Comparison of ENCODE assay signal across 20 cellular contexts in the genomic region with DNA sequence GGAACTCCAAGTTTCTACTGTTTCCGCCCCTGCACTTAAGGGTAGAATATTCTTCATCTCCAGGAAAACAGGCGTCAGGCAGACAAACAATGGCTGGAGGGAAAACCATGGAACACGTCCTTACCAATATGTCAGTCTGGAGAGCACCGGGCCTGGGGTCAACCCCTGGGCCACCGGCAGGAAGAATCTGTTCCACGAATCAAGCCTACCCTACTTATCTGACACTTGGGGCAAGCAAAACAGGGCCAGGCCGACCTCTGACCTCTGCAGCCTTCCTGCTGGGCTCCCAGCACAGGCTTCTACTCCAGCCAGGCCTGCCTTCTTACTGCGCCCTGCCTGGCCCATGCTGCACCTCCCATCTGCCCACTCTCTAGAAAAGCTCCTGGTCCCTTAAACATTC.
"Had no signal": no experiment of that assay in that cellular context is flagged by ENCODE, and none has a peak within 500 bp of the region (broad histone marks: within the 10 kb centered on the region; RNA-seq: fewer than 3 reads in every experiment).

No MANE protein-coding gene starts in this region.

- H3K36me3 Mint-ChIP-seq: activated naive CD4-positive, alpha-beta T cell treated with anti-CD3 and anti-CD28 coated beads, Interleukin-2, amount 50 U/mL, for 24 hours had no signal

- H3K4me2 ChIP-seq: smooth muscle cell had no signal

- H3K9me3 ChIP-seq: psoas muscle, thyroid gland had no signal

- H3K27me3 ChIP-seq: thyroid gland had no signal

- ATAC-seq: activated T-cell treated with anti-CD3 and anti-CD28 coated beads, Interleukin-2, amount 50 U/mL, for 72 hours; psoas muscle; sciatic nerve; stimulated activated naive B cell treated with anti-CD40 and anti-IgM and Interleukin-4, amounts not matched to agents 10 μg/mL and 1 μg/mL and 100 μg/mL, for 72 hours had no signal

- H3K27me3 Mint-ChIP-seq: activated naive CD4-positive, alpha-beta T cell treated with anti-CD3 and anti-CD28 coated beads, Interleukin-2, amount 50 U/mL, for 24 hours; stimulated activated naive B cell treated with anti-CD40 and anti-IgM and Interleukin-4, amounts not matched to agents 10 μg/mL and 1 μg/mL and 100 μg/mL, for 72 hours had no signal

- H3K4me3 ChIP-seq: psoas muscle, smooth muscle cell, thyroid gland had no signal

- H3K9me3 Mint-ChIP-seq: activated naive CD4-positive, alpha-beta T cell treated with anti-CD3 and anti-CD28 coated beads, Interleukin-2, amount 50 U/mL, for 24 hours; activated T-cell treated with anti-CD3 and anti-CD28 coated beads, Interleukin-2, amount 50 U/mL, for 72 hours; stimulated activated naive B cell treated with anti-CD40 and anti-IgM and Interleukin-4, amounts not matched to agents 10 μg/mL and 1 μg/mL and 100 μg/mL, for 72 hours had no signal

- H3K4me3 Mint-ChIP-seq: activated naive CD4-positive, alpha-beta T cell treated with anti-CD3 and anti-CD28 coated beads, Interleukin-2, amount 50 U/mL, for 24 hours; activated T-cell treated with anti-CD3 and anti-CD28 coated beads, Interleukin-2, amount 50 U/mL, for 72 hours; stimulated activated naive B cell treated with anti-CD40 and anti-IgM and Interleukin-4, amounts not matched to agents 10 μg/mL and 1 μg/mL and 100 μg/mL, for 72 hours had no signal

- FAIRE-seq: bronchial epithelial cell, frontal cortex, keratinocyte had no signal

- H3K27ac ChIP-seq: psoas muscle, VCaP had no signal

- H3K27ac Mint-ChIP-seq: activated naive CD4-positive, alpha-beta T cell treated with anti-CD3 and anti-CD28 coated beads, Interleukin-2, amount 50 U/mL, for 24 hours; stimulated activated naive B cell treated with anti-CD40 and anti-IgM and Interleukin-4, amounts not matched to agents 10 μg/mL and 1 μg/mL and 100 μg/mL, for 72 hours had no signal

- DNase-seq: activated CD4-positive, alpha-beta T cell treated with anti-CD3 and anti-CD28 coated beads for 1 hour; activated CD8-positive, alpha-beta memory T cell treated with anti-CD3 and anti-CD28 coated beads for 24 hours; activated CD8-positive, alpha-beta memory T cell treated with anti-CD3 and anti-CD28 coated beads, Interleukin-2, amount 50 U/mL, for 48 hours; activated gamma-delta T cell; activated T-cell treated with anti-CD3 and anti-CD28 coated beads, Interleukin-2, amount 50 U/mL, for 72 hours; dermis blood vessel endothelial cell; hypothalamus; midbrain; psoas muscle; stimulated activated CD4-positive, alpha-beta T cell treated with anti-CD3 and anti-CD28 coated beads, Interleukin-4, amount 100 ng/mL, for 24 hours; stimulated activated naive B cell treated with anti-CD40 and anti-IgM and Interleukin-4, amounts not matched to agents 10 μg/mL and 1 μg/mL and 100 μg/mL, for 72 hours; T-helper 9 cell; thyroid gland had no signal
